19 cellular contexts compared by ENCODE assay signal in the genomic region with DNA sequence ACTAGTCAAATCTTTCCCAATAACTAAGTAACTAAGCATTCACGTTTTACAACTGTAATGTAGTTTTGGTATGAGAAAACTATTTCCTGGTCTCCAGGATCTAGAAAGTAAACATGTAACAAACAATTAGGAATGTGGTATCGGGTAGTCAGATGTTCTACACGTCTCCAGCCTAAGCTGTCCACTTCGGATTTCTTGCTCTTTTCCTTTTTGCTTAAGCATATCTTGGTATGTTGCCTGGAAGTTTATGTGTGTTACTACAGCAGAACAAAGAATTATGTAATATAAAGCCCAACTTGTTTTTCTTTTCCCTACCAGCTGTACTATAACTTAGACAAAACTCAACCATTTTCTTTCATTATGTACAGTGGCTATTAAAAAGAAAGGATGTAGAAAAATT. TPM values are rescaled to one million over a fixed set of nuclear protein-coding genes. Genes with fewer than 3 reads are reported as not detected.
DNase-seq lines count a peak whose midpoint lies in the region; ATAC-seq and TF ChIP-seq lines count a peak whose summit lies in the region.
"Had no signal": no experiment of that assay in that cellular context is flagged by ENCODE, and none has a peak within 500 bp of the region (broad histone marks: within the 10 kb centered on the region; RNA-seq: fewer than 3 reads in every experiment).

No MANE protein-coding gene starts in this region.

- no peaks in the 10 kb centered on the region for H3K4me1 ChIP-seq in smooth muscle cell (ENCODE audit: low read depth)
- H3K4me1 ChIP-seq: Caco-2 had no signal

- H4K20me1 ChIP-seq in smooth muscle cell (ENCODE audit: low read depth): no peaks in the 10 kb centered on the region

- H3K27me3 ChIP-seq in smooth muscle cell (ENCODE audit: low read depth): no peaks in the 10 kb centered on the region

- in situ Hi-C loops in KBM-7 (cut with MboI; ENCODE audit: low pct_unique_long_range_greater_than_20kb, low sequenced_read_pairs): no loop called here

- no peaks in the 10 kb centered on the region for H3K9me3 ChIP-seq in smooth muscle cell (replicated peaks; ENCODE audit: low read depth)
- H3K9me3 ChIP-seq: Caco-2 had no signal

- H3K79me2 ChIP-seq in smooth muscle cell (ENCODE audit: low read depth): no peaks in the 10 kb centered on the region

- no peak overlapping the region for H3K9ac ChIP-seq in smooth muscle cell (ENCODE audit: low read depth)

- H3K4me3 ChIP-seq in HFF-Myc (replicated peaks; ENCODE audit: low read depth, low read length) (no peak overlapping the region), smooth muscle cell (no peak overlapping the region)

- no peak overlapping the region for H2AFZ ChIP-seq in smooth muscle cell (ENCODE audit: low read depth)

- DNase-seq in HFF-Myc (ENCODE audit: extremely low read depth, low read depth): peak; percentile 32
- peak; percentile 61 for DNase-seq in dermis blood vessel endothelial cell
- peak; percentile 90 for DNase-seq in iris pigment epithelial cell (ENCODE audit: low read depth)
- DNase-seq in smooth muscle cell (lab: John Stamatoyannopoulos, UW; ENCODE audit: unreplicated experiment): no peak
- DNase-seq in NAMALWA (ENCODE audit: low spot score): no peak
- no peak for DNase-seq in COLO829 (ENCODE audit: low spot score)
- DNase-seq in KBM-7: no peak
- DNase-seq: activated CD4-positive, alpha-beta T cell treated with anti-CD3 and anti-CD28 coated beads, Interleukin-2, amount 10 ng/mL, durations not matched to agents 24 days and 14 days; activated naive CD8-positive, alpha-beta T cell treated with anti-CD3 and anti-CD28 coated beads, Interleukin-2, amount 50 U/mL, for 24 hours; activated T-cell treated with anti-CD3 and anti-CD28 coated beads, Interleukin-2, amount 50 U/mL, for 24 hours; Caco-2; glutamatergic neuron; Kasumi-1; naive B cell; NCI-H187 treated with DMSO at 0.1 percent for 48 hours; right cardiac atrium; RPMI8226; stimulated activated naive CD8-positive, alpha-beta T cell treated with anti-CD3 and anti-CD28 coated beads, Interleukin-15, amount 100 ng/mL, for 72 hours had no signal

- WGBS in smooth muscle cell (ENCODE audit: low lambda C conversion rate): 57% methylated on average over 4 of the region's 4 CpGs

- H3K36me3 ChIP-seq in smooth muscle cell (ENCODE audit: low read depth): no peaks in the 10 kb centered on the region

- H3F3A ChIP-seq in smooth muscle cell (ENCODE audit: low read depth): no peaks in the 10 kb centered on the region

- ATAC-seq in GM21825 (IDR thresholded peaks at IDR 0.05; ENCODE audit: unreplicated experiment): no peak
- ATAC-seq: activated naive CD8-positive, alpha-beta T cell treated with anti-CD3 and anti-CD28 coated beads, Interleukin-2, amount 50 U/mL, for 24 hours; stimulated activated naive CD8-positive, alpha-beta T cell treated with anti-CD3 and anti-CD28 coated beads, Interleukin-15, amount 100 ng/mL, for 72 hours had no signal

- H3K4me2 ChIP-seq in smooth muscle cell: peak overlapping the region; percentile 30

- TF ChIP-seq CTCF in HFF-Myc (IDR thresholded peaks at IDR 0.05; ENCODE audit: low read depth, low read length, missing control alignments): no peak
- TF ChIP-seq CTCF in smooth muscle cell (IDR thresholded peaks at IDR 0.05; ENCODE audit: borderline replicate concordance, insufficient read depth, poor library complexity, severe bottlenecking): no peak

- peak overlapping the region; percentile 50 for H3K27ac ChIP-seq in smooth muscle cell (ENCODE audit: low read depth)

RNA-seq across cellular contexts. Expression of a gene that starts 20.4 kb away (rescaled TPM):
- 14.6 and 21.9 TPM in 2 replicates for total RNA-seq in dermis blood vessel endothelial cell
- 9.6 and 11.0 TPM in 2 replicates for total RNA-seq in smooth muscle cell
- polyA plus RNA-seq in smooth muscle cell: 5.9 and 6.2 TPM in 2 replicates

Comparison
In these comparisons a context has a peak if more than half of its experiments do, and no peak if none do; other contexts are left out.
1. DNase-seq: peak in HFF-Myc (single experiment), dermis blood vessel endothelial cell (single experiment) and iris pigment epithelial cell (single experiment); none in smooth muscle cell (single experiment), NAMALWA (single experiment), COLO829 (single experiment) and KBM-7 (single experiment).